ENCODE assay signal across 33 cellular contexts in genomic region chr2:72800491-72800890, GRCh38.
"Had no signal": no experiment of that assay in that cellular context is flagged by ENCODE, and none has a peak within 500 bp of the region (broad histone marks: within the 10 kb centered on the region; RNA-seq: fewer than 3 reads in every experiment).

No MANE protein-coding gene starts in this region.

- ATAC-seq: activated CD8-positive, alpha-beta T cell treated with anti-CD3 and anti-CD28 coated beads for 36 hours; activated naive CD4-positive, alpha-beta T cell treated with anti-CD3 and anti-CD28 coated beads, Interleukin-2, amount 50 U/mL, for 72 hours; activated T-cell treated with anti-CD3 and anti-CD28 coated beads, Interleukin-2, amount 50 U/mL, for 4 hours; activated T-cell treated with anti-CD3 and anti-CD28 coated beads, Interleukin-2, amount 50 U/mL, for 72 hours; activated T-helper 17 cell treated with anti-CD3 and anti-CD28 coated beads, Interleukin-2, amount 50 U/mL, for 72 hours; body of pancreas had no signal

- H3K27ac ChIP-seq: adrenal gland, body of pancreas, brain microvascular endothelial cell, breast epithelium, VCaP had no signal

- H3K27me3 ChIP-seq: adrenal gland, body of pancreas, brain microvascular endothelial cell, breast epithelium had no signal

- H3K4me3 ChIP-seq: adrenal gland, body of pancreas, breast epithelium had no signal

- DNase-seq: activated B cell treated with CpG ODN at 0.5 μM for 24 hours; activated CD4-positive, alpha-beta memory T cell treated with anti-CD3 and anti-CD28 coated beads for 36 hours; activated CD4-positive, alpha-beta T cell treated with anti-CD3 and anti-CD28 coated beads for 4 hours; activated CD4-positive, alpha-beta T cell treated with anti-CD3 and anti-CD28 coated beads, Interleukin-2, amount 10 ng/mL, durations not matched to agents 24 days and 14 days; activated CD4-positive, alpha-beta T cell treated with anti-CD3 and anti-CD28 coated beads, Interleukin-2, amount 50 U/mL, for 1 hour; activated CD4-positive, alpha-beta T cell treated with anti-CD3 and anti-CD28 coated beads, Interleukin-2, amount 50 U/mL, for 4 hours; activated CD4-positive, CD25-positive, alpha-beta regulatory T cell treated with anti-CD3 and anti-CD28 coated beads, Interleukin-2, amount 50 U/mL, for 72 hours; activated CD8-positive, alpha-beta memory T cell treated with anti-CD3 and anti-CD28 coated beads, Interleukin-2, amount 50 U/mL, for 4 hours; activated CD8-positive, alpha-beta T cell treated with anti-CD3 and anti-CD28 coated beads for 36 hours; activated effector memory CD4-positive, alpha-beta T cell treated with anti-CD3 and anti-CD28 coated beads, Interleukin-2, amount 50 U/mL, for 16 hours; activated gamma-delta T cell treated with Interleukin-2 at 50 U/mL for 16 hours; activated naive CD4-positive, alpha-beta T cell; activated naive CD4-positive, alpha-beta T cell treated with anti-CD3 and anti-CD28 coated beads for 36 hours; activated naive CD4-positive, alpha-beta T cell treated with anti-CD3 and anti-CD28 coated beads, Interleukin-2, amount 50 U/mL, for 16 hours; activated naive CD8-positive, alpha-beta T cell treated with anti-CD3 and anti-CD28 coated beads for 36 hours; activated T-cell treated with anti-CD3 and anti-CD28 coated beads for 4 hours; activated T-cell treated with anti-CD3 and anti-CD28 coated beads, Interleukin-2, amount 50 U/mL, for 1 hour; activated T-cell treated with anti-CD3 and anti-CD28 coated beads, Interleukin-2, amount 50 U/mL, for 4 hours; activated T-cell treated with anti-CD3 and anti-CD28 coated beads, Interleukin-2, amount 50 U/mL, for 72 hours; adrenal gland; amniotic stem cell; aorta; body of pancreas; brain microvascular endothelial cell; central memory CD4-positive, alpha-beta T cell; T-helper 1 cell; T-helper 2 cell; T-helper 9 cell had no signal

- H3K36me3 ChIP-seq: adrenal gland, brain microvascular endothelial cell, breast epithelium had no signal

- FAIRE-seq: astrocyte had no signal

- H3K4me1 ChIP-seq: adrenal gland, body of pancreas, breast epithelium had no signal

- H3K9me3 ChIP-seq: adrenal gland, body of pancreas, breast epithelium had no signal
